ENCODE assay signal across 17 cellular contexts in genomic region chr13:23512762-23513395, GRCh38. TPM values are rescaled to one million over a fixed set of nuclear protein-coding genes. Genes with fewer than 3 reads are reported as not detected.
DNase-seq lines count a peak whose midpoint lies in the region; ATAC-seq and TF ChIP-seq lines count a peak whose summit lies in the region.
"Had no signal": no experiment of that assay in that cellular context is flagged by ENCODE, and none has a peak within 500 bp of the region (broad histone marks: within the 10 kb centered on the region; RNA-seq: fewer than 3 reads in every experiment).

No MANE protein-coding gene starts in this region.

- DNase-seq in activated CD8-positive, alpha-beta T cell treated with anti-CD3 and anti-CD28 coated beads for 36 hours: no peak
- DNase-seq in activated CD8-positive, alpha-beta T cell treated with anti-CD3 and anti-CD28 coated beads, Interleukin-2, amount 10 ng/mL, durations not matched to agents 7 days and 5 days: no peak
- no peak for DNase-seq in endothelial cell (ENCODE audit: low spot score)
- DNase-seq in retinal pigment epithelial cell (ENCODE audit: low read depth): no peak
- DNase-seq in anterior cingulate cortex (lab: John Stamatoyannopoulos, UW): no peak
- no peak for DNase-seq in activated effector memory CD4-positive, alpha-beta T cell treated with anti-CD3 and anti-CD28 coated beads, Interleukin-2, amount 50 U/mL, for 16 hours
- DNase-seq: activated CD4-positive, alpha-beta T cell treated with anti-CD3 and anti-CD28 coated beads, Interleukin-2, amount 50 U/mL, for 48 hours; activated naive CD8-positive, alpha-beta T cell treated with anti-CD3 and anti-CD28 coated beads, Interleukin-2, amount 10 ng/mL, durations not matched to agents 7 days and 5 days; activated T-cell treated with anti-CD3 and anti-CD28 coated beads, Interleukin-2, amount 50 U/mL, for 4 hours; hypothalamus; kidney glomerular epithelial cell; NCI-H2029; NCI-H510A treated with DMSO at 0.1 percent for 48 hours; stimulated activated naive CD4-positive, alpha-beta T cell treated with Interleukin-2 at 50 U/mL for 16 hours had no signal

- H3K27ac ChIP-seq in KMS-11: no peak overlapping the region
- H3K27ac ChIP-seq: A549 had no signal

- no peak overlapping the region for H3K9ac ChIP-seq in KMS-11

- intact Hi-C loops in activated CD8-positive, alpha-beta T cell treated with anti-CD3 and anti-CD28 coated beads for 36 hours (cut with micrococcal nuclease): no loop called here

- no peaks in the 10 kb centered on the region for H3K27me3 ChIP-seq in KMS-11 (ENCODE audit: insufficient read depth, low read depth)

- POLR2A ChIA-PET in activated CD8-positive, alpha-beta T cell treated with anti-CD3 and anti-CD28 coated beads for 36 hours (lab: Charles Lee): no interaction called here
- POLR2A ChIA-PET in activated CD8-positive, alpha-beta T cell treated with anti-CD3 and anti-CD28 coated beads, Interleukin-2, amount 10 ng/mL, durations not matched to agents 7 days and 5 days (lab: Charles Lee): no interaction called here

- CTCF ChIA-PET in activated CD8-positive, alpha-beta T cell treated with anti-CD3 and anti-CD28 coated beads for 36 hours (lab: Charles Lee): interaction anchor here (1.7 kb wide), 1 partner anchor 30 kb away, joined by 4 read pairs; no protein-coding TSS in a partner anchor
- CTCF ChIA-PET in activated CD8-positive, alpha-beta T cell treated with anti-CD3 and anti-CD28 coated beads, Interleukin-2, amount 10 ng/mL, durations not matched to agents 7 days and 5 days (lab: Charles Lee): no interaction called here

- H4K20me1 ChIP-seq in KMS-11 (ENCODE audit: insufficient read depth): no peaks in the 10 kb centered on the region

- H3K4me1 ChIP-seq in KMS-11 (ENCODE audit: low read depth, poor library complexity, severe bottlenecking): no peaks in the 10 kb centered on the region
- H3K4me1 ChIP-seq: A549 had no signal

- no peaks in the 10 kb centered on the region for H3K36me3 Mint-ChIP-seq in activated CD8-positive, alpha-beta T cell treated with anti-CD3 and anti-CD28 coated beads for 36 hours (ENCODE audit: low read depth)
- H3K36me3 Mint-ChIP-seq in activated CD8-positive, alpha-beta T cell treated with anti-CD3 and anti-CD28 coated beads, Interleukin-2, amount 10 ng/mL, durations not matched to agents 7 days and 5 days (ENCODE audit: low read depth): no peaks in the 10 kb centered on the region
- H3K36me3 Mint-ChIP-seq in endothelial cell (ENCODE audit: low read depth, unreplicated experiment): no peaks in the 10 kb centered on the region
- H3K36me3 Mint-ChIP-seq: activated naive CD8-positive, alpha-beta T cell treated with anti-CD3 and anti-CD28 coated beads, Interleukin-2, amount 10 ng/mL, durations not matched to agents 7 days and 5 days had no signal

- no peak overlapping the region for H3K4me2 ChIP-seq in KMS-11
- H3K4me2 ChIP-seq: A549 had no signal

- no peak overlapping the region for H3K27ac Mint-ChIP-seq in activated CD8-positive, alpha-beta T cell treated with anti-CD3 and anti-CD28 coated beads for 36 hours
- H3K27ac Mint-ChIP-seq in activated CD8-positive, alpha-beta T cell treated with anti-CD3 and anti-CD28 coated beads, Interleukin-2, amount 10 ng/mL, durations not matched to agents 7 days and 5 days: no peak overlapping the region
- H3K27ac Mint-ChIP-seq in endothelial cell (ENCODE audit: unreplicated experiment): no peak overlapping the region
- H3K27ac Mint-ChIP-seq: activated naive CD8-positive, alpha-beta T cell treated with anti-CD3 and anti-CD28 coated beads, Interleukin-2, amount 10 ng/mL, durations not matched to agents 7 days and 5 days had no signal

- H3K27me3 Mint-ChIP-seq in activated CD8-positive, alpha-beta T cell treated with anti-CD3 and anti-CD28 coated beads for 36 hours: peaks cover 15% of the 10 kb centered on the region
- H3K27me3 Mint-ChIP-seq in activated CD8-positive, alpha-beta T cell treated with anti-CD3 and anti-CD28 coated beads, Interleukin-2, amount 10 ng/mL, durations not matched to agents 7 days and 5 days (ENCODE audit: low read depth): peaks cover 13% of the 10 kb centered on the region
- peaks cover 3% of the 10 kb centered on the region for H3K27me3 Mint-ChIP-seq in endothelial cell (ENCODE audit: unreplicated experiment)

- no peak overlapping the region for H2AFZ ChIP-seq in KMS-11 (ENCODE audit: low read depth)

- no peak overlapping the region for H3K4me3 Mint-ChIP-seq in activated CD8-positive, alpha-beta T cell treated with anti-CD3 and anti-CD28 coated beads for 36 hours
- H3K4me3 Mint-ChIP-seq in activated CD8-positive, alpha-beta T cell treated with anti-CD3 and anti-CD28 coated beads, Interleukin-2, amount 10 ng/mL, durations not matched to agents 7 days and 5 days: no peak overlapping the region
- no peak overlapping the region for H3K4me3 Mint-ChIP-seq in endothelial cell (ENCODE audit: unreplicated experiment)
- H3K4me3 Mint-ChIP-seq: activated naive CD8-positive, alpha-beta T cell treated with anti-CD3 and anti-CD28 coated beads, Interleukin-2, amount 10 ng/mL, durations not matched to agents 7 days and 5 days; activated T-cell treated with anti-CD3 and anti-CD28 coated beads, Interleukin-2, amount 50 U/mL, for 4 hours had no signal

- H3K36me3 ChIP-seq in KMS-11 (ENCODE audit: insufficient read depth): no peaks in the 10 kb centered on the region

- TF ChIP-seq CTCF in activated CD8-positive, alpha-beta T cell treated with anti-CD3 and anti-CD28 coated beads for 36 hours (IDR thresholded peaks at IDR 0.05): peak; percentile 22
- TF ChIP-seq CTCF in KMS-11 (conservative IDR thresholded peaks at IDR 0.05; ENCODE audit: low read depth, low read length): peak; percentile 19; the same call in 1 of the 2 replicates
- peak; percentile 70 for TF ChIP-seq CTCF in endothelial cell (IDR thresholded peaks at IDR 0.05; ENCODE audit: unreplicated experiment)
- TF ChIP-seq CTCF in retinal pigment epithelial cell (conservative IDR thresholded peaks at IDR 0.05; ENCODE audit: low read depth, low read length): peak; percentile 6

- no peak for ATAC-seq in activated CD8-positive, alpha-beta T cell treated with anti-CD3 and anti-CD28 coated beads for 36 hours
- ATAC-seq in activated CD8-positive, alpha-beta T cell treated with anti-CD3 and anti-CD28 coated beads, Interleukin-2, amount 10 ng/mL, durations not matched to agents 7 days and 5 days: no peak
- no peak for ATAC-seq in GM19455 (IDR thresholded peaks at IDR 0.05; ENCODE audit: unreplicated experiment)
- ATAC-seq: A549; activated T-cell treated with anti-CD3 and anti-CD28 coated beads, Interleukin-2, amount 50 U/mL, for 4 hours had no signal

- no peak overlapping the region for H3K4me3 ChIP-seq in KMS-11 (IDR thresholded peaks at IDR 0.05; ENCODE audit: insufficient read depth, low read depth, low read length)
- H3K4me3 ChIP-seq in retinal pigment epithelial cell (ENCODE audit: low read length): no peak overlapping the region
- H3K4me3 ChIP-seq: A549 had no signal

- no peaks in the 10 kb centered on the region for H3K4me1 Mint-ChIP-seq in activated CD8-positive, alpha-beta T cell treated with anti-CD3 and anti-CD28 coated beads for 36 hours (ENCODE audit: low read depth)
- H3K4me1 Mint-ChIP-seq in activated CD8-positive, alpha-beta T cell treated with anti-CD3 and anti-CD28 coated beads, Interleukin-2, amount 10 ng/mL, durations not matched to agents 7 days and 5 days (ENCODE audit: low read depth): no peaks in the 10 kb centered on the region
- peaks cover 6% of the 10 kb centered on the region for H3K4me1 Mint-ChIP-seq in endothelial cell (ENCODE audit: unreplicated experiment)
- H3K4me1 Mint-ChIP-seq: activated naive CD8-positive, alpha-beta T cell treated with anti-CD3 and anti-CD28 coated beads, Interleukin-2, amount 10 ng/mL, durations not matched to agents 7 days and 5 days had no signal

- no peaks in the 10 kb centered on the region for H3K79me2 ChIP-seq in KMS-11 (ENCODE audit: insufficient read depth, low read depth)

- H3K9me3 Mint-ChIP-seq in activated CD8-positive, alpha-beta T cell treated with anti-CD3 and anti-CD28 coated beads for 36 hours: no peaks in the 10 kb centered on the region
- H3K9me3 Mint-ChIP-seq in activated CD8-positive, alpha-beta T cell treated with anti-CD3 and anti-CD28 coated beads, Interleukin-2, amount 10 ng/mL, durations not matched to agents 7 days and 5 days (ENCODE audit: insufficient read depth): no peaks in the 10 kb centered on the region
- H3K9me3 Mint-ChIP-seq in endothelial cell (ENCODE audit: unreplicated experiment): no peaks in the 10 kb centered on the region
- H3K9me3 Mint-ChIP-seq: activated naive CD8-positive, alpha-beta T cell treated with anti-CD3 and anti-CD28 coated beads, Interleukin-2, amount 10 ng/mL, durations not matched to agents 7 days and 5 days; activated T-cell treated with anti-CD3 and anti-CD28 coated beads, Interleukin-2, amount 50 U/mL, for 4 hours had no signal

RNA-seq across cellular contexts. Expression of gene TNFRSF19, which starts 57.3 kb away (rescaled TPM):
- total RNA-seq in activated CD8-positive, alpha-beta T cell treated with anti-CD3 and anti-CD28 coated beads for 36 hours: not detected
- total RNA-seq in activated CD8-positive, alpha-beta T cell treated with anti-CD3 and anti-CD28 coated beads, Interleukin-2, amount 10 ng/mL, durations not matched to agents 7 days and 5 days: under 1 TPM in 1 of 2 experiments, not detected in 1; 0.11 TPM
- 8.8 TPM for total RNA-seq in endothelial cell (ENCODE audit: unreplicated experiment)
- total RNA-seq: activated naive CD8-positive, alpha-beta T cell treated with anti-CD3 and anti-CD28 coated beads, Interleukin-2, amount 10 ng/mL, durations not matched to agents 7 days and 5 days had no signal

Comparison
In these comparisons a context has a peak if more than half of its experiments do, and no peak if none do; other contexts are left out.
1. CTCF ChIP-seq: peak in every context shown above with its lines; median percentile 70 in endothelial cell; 22 in activated CD8-positive, alpha-beta T cell treated with anti-CD3 and anti-CD28 coated beads for 36 hours; 19 in KMS-11; 6 in retinal pigment epithelial cell.